ENCODE assay signal across 8 cellular contexts in genomic region chr7:156892821-156893706, GRCh38. TPM values are rescaled to one million over a fixed set of nuclear protein-coding genes. Genes with fewer than 3 reads are reported as not detected.
A peak's percentile ranks its signal among the peaks of the same experiment; 100 is the strongest.
DNase-seq lines count a peak whose midpoint lies in the region; ATAC-seq and TF ChIP-seq lines count a peak whose summit lies in the region.

Gene LMBR1, minus strand, starts transcription at chr7:156893183. Its CDS starts 190 bp downstream, at chr7:156892993.

- peak; percentile 80 for ATAC-seq in GM21515 (IDR thresholded peaks at IDR 0.05; ENCODE audit: unreplicated experiment)

- H3K4me1 ChIP-seq in OCI-LY3 (ENCODE audit: low read length): peaks cover 34% of the 10 kb centered on the region
- H3K4me1 ChIP-seq in mononuclear cell (ENCODE audit: insufficient read depth, low read length): peaks cover 44% of the 10 kb centered on the region

- peak within 1 kb of the TSS; percentile 88 for H3K4me3 ChIP-seq in OCI-LY3 (ENCODE audit: low read length)
- peak within 1 kb of the TSS; percentile 82 for H3K4me3 ChIP-seq in mononuclear cell (ENCODE audit: low read length)

- H4K20me1 ChIP-seq in OCI-LY3 (ENCODE audit: insufficient read depth, low read length): peaks cover 12% of the 10 kb centered on the region; the same call in 1 of the 2 replicates

- H2AFZ ChIP-seq in OCI-LY3 (ENCODE audit: low read depth, low read length): peak within 1 kb of the TSS; percentile 59

- no peaks in the 10 kb centered on the region for H3K27me3 ChIP-seq in OCI-LY3 (ENCODE audit: low read depth, low read length)
- no peaks in the 10 kb centered on the region for H3K27me3 ChIP-seq in mononuclear cell (ENCODE audit: insufficient read depth, low read length)

- H3K27ac ChIP-seq in OCI-LY3 (ENCODE audit: low read length): peak within 1 kb of the TSS; percentile 73

- peaks cover 38% of the 10 kb centered on the region for H3K79me2 ChIP-seq in OCI-LY3 (ENCODE audit: low read length)

- H3K9me3 ChIP-seq in OCI-LY3 (ENCODE audit: insufficient read depth, low read length): no peaks in the 10 kb centered on the region
- H3K9me3 ChIP-seq in mononuclear cell (ENCODE audit: low read depth, low read length): no peaks in the 10 kb centered on the region

- DNase-seq in DMS 273 (lab: John Stamatoyannopoulos, UW; ENCODE audit: unreplicated experiment) (peak; percentile 99), HuH-7 (ENCODE audit: low spot score) (peak; percentile 93), activated T-cell treated with anti-CD3 and anti-CD28 coated beads for 1 hour (ENCODE audit: low read depth) (peak; percentile 91), epidermal melanocyte (ENCODE audit: insufficient read length, low spot score) (peak; percentile 90)
- DNase-seq in stimulated activated CD8-positive, alpha-beta memory T cell treated with anti-CD3 and anti-CD28 coated beads, Interleukin-4, amount 100 ng/mL, for 1 hour (ENCODE audit: low read depth in 2 of 2, low spot score in 1 of 2): peak; percentile 85 to 90

- peak within 1 kb of the TSS; percentile 81 for H3K9ac ChIP-seq in OCI-LY3 (ENCODE audit: low read length)

- TF ChIP-seq CTCF in OCI-LY3 (IDR thresholded peaks at IDR 0.05; ENCODE audit: low read depth, low read length): peak; percentile 23; the same call in 1 of the 2 replicates

- no peaks in the 10 kb centered on the region for H3K36me3 ChIP-seq in OCI-LY3 (replicated peaks; ENCODE audit: low read depth, low read length)

- peak within 1 kb of the TSS; percentile 74 for H3K4me2 ChIP-seq in OCI-LY3 (ENCODE audit: low read length)

RNA-seq across cellular contexts. Expression of gene LMBR1, which starts in this region (rescaled TPM):
- total RNA-seq in mononuclear cell: 53.0 TPM

Comparison
In these comparisons a context has a peak if more than half of its experiments do, and no peak if none do; other contexts are left out.
1. Peak in every context shown above with its lines: DNase-seq, ATAC-seq, H3K4me3 ChIP-seq and H3K27ac ChIP-seq.